ENCODE assay signal across 10 cellular contexts in genomic region chr6:106666290-106667021, GRCh38. TPM values are rescaled to one million over a fixed set of nuclear protein-coding genes. Genes with fewer than 3 reads are reported as not detected.
A peak's percentile ranks its signal among the peaks of the same experiment; 100 is the strongest.
DNase-seq lines count a peak whose midpoint lies in the region; ATAC-seq lines count a peak whose summit lies in the region.
"Had no signal": no experiment of that assay in that cellular context is flagged by ENCODE, and none has a peak within 500 bp of the region (broad histone marks: within the 10 kb centered on the region; RNA-seq: fewer than 3 reads in every experiment).

No MANE protein-coding gene starts in this region.

- peaks cover 21 to 50% of the 10 kb centered on the region in 2 donors for H3K4me1 Mint-ChIP-seq in stimulated activated naive B cell treated with anti-CD40 and anti-IgM and Interleukin-4, amounts not matched to agents 10 μg/mL and 1 μg/mL and 100 μg/mL, for 72 hours

- peaks cover 34 to 45% of the 10 kb centered on the region in 2 donors for H3K36me3 Mint-ChIP-seq in stimulated activated naive B cell treated with anti-CD40 and anti-IgM and Interleukin-4, amounts not matched to agents 10 μg/mL and 1 μg/mL and 100 μg/mL, for 72 hours

- DNase-seq in NCI-H748 (lab: John Stamatoyannopoulos, UW; ENCODE audit: unreplicated experiment) (peak; percentile 9), NCI-H748 treated with DMSO at 0.1 percent for 48 hours (lab: John Stamatoyannopoulos, UW) (no peak), NCI-H1436 (lab: John Stamatoyannopoulos, UW) (peak; percentile 66), HPDE6-E6E7 (ENCODE audit: extremely low spot score) (no peak), sciatic nerve (ENCODE audit: low spot score) (no peak), LoVo (ENCODE audit: low spot score) (no peak)
- peak; percentile 78 for DNase-seq in stimulated activated naive B cell treated with anti-CD40 and anti-IgM and Interleukin-4, amounts not matched to agents 10 μg/mL and 1 μg/mL and 100 μg/mL, for 72 hours
- DNase-seq: HFFc6 had no signal

- H3K27me3 Mint-ChIP-seq in stimulated activated naive B cell treated with anti-CD40 and anti-IgM and Interleukin-4, amounts not matched to agents 10 μg/mL and 1 μg/mL and 100 μg/mL, for 72 hours, result no peaks in the 10 kb centered on the region
- H3K27me3 Mint-ChIP-seq: activated naive CD4-positive, alpha-beta T cell treated with anti-CD3 and anti-CD28 coated beads, Interleukin-2, amount 50 U/mL, for 24 hours had no signal

- peak overlapping the region in 1 of 2 donors; percentile 11 for H3K4me3 Mint-ChIP-seq in stimulated activated naive B cell treated with anti-CD40 and anti-IgM and Interleukin-4, amounts not matched to agents 10 μg/mL and 1 μg/mL and 100 μg/mL, for 72 hours
- H3K4me3 Mint-ChIP-seq: activated naive CD4-positive, alpha-beta T cell treated with anti-CD3 and anti-CD28 coated beads, Interleukin-2, amount 50 U/mL, for 24 hours; HFFc6 had no signal

- no peak overlapping the region for H3K27ac Mint-ChIP-seq in stimulated activated naive B cell treated with anti-CD40 and anti-IgM and Interleukin-4, amounts not matched to agents 10 μg/mL and 1 μg/mL and 100 μg/mL, for 72 hours
- H3K27ac Mint-ChIP-seq: activated naive CD4-positive, alpha-beta T cell treated with anti-CD3 and anti-CD28 coated beads, Interleukin-2, amount 50 U/mL, for 24 hours; HFFc6 had no signal

- ATAC-seq in HG02840 (IDR thresholded peaks at IDR 0.05; ENCODE audit: low FRiP score, unreplicated experiment) (peak; percentile 97), sciatic nerve (no peak)
- peak; percentile 99 for ATAC-seq in stimulated activated naive B cell treated with anti-CD40 and anti-IgM and Interleukin-4, amounts not matched to agents 10 μg/mL and 1 μg/mL and 100 μg/mL, for 72 hours (replicated peaks)

- intact Hi-C loops in sciatic nerve (cut with DNase I), result no loop called here

- H3K9me3 Mint-ChIP-seq in stimulated activated naive B cell treated with anti-CD40 and anti-IgM and Interleukin-4, amounts not matched to agents 10 μg/mL and 1 μg/mL and 100 μg/mL, for 72 hours, result no peaks in the 10 kb centered on the region
- H3K9me3 Mint-ChIP-seq: activated naive CD4-positive, alpha-beta T cell treated with anti-CD3 and anti-CD28 coated beads, Interleukin-2, amount 50 U/mL, for 24 hours; HFFc6 had no signal

RNA-seq across cellular contexts. Expression of gene QRSL1, which starts 37.1 kb away (rescaled TPM):
- 12.4 TPM for total RNA-seq in sciatic nerve

RNA-seq across cellular contexts. Expression of gene RTN4IP1, which starts 37.2 kb away (rescaled TPM):
- total RNA-seq in sciatic nerve, result 5.5 TPM

Comparison
In these comparisons a context has a peak if more than half of its experiments do, and no peak if none do; other contexts are left out.
1. DNase-seq: peak in NCI-H748 (single experiment), NCI-H1436 (single experiment) and stimulated activated naive B cell treated with anti-CD40 and anti-IgM and Interleukin-4, amounts not matched to agents 10 μg/mL and 1 μg/mL and 100 μg/mL, for 72 hours (single experiment); none in NCI-H748 treated with DMSO at 0.1 percent for 48 hours (single experiment), HPDE6-E6E7 (single experiment), sciatic nerve (single experiment) and LoVo (single experiment).